ENCODE assay signal across 8 cellular contexts in the genomic region with DNA sequence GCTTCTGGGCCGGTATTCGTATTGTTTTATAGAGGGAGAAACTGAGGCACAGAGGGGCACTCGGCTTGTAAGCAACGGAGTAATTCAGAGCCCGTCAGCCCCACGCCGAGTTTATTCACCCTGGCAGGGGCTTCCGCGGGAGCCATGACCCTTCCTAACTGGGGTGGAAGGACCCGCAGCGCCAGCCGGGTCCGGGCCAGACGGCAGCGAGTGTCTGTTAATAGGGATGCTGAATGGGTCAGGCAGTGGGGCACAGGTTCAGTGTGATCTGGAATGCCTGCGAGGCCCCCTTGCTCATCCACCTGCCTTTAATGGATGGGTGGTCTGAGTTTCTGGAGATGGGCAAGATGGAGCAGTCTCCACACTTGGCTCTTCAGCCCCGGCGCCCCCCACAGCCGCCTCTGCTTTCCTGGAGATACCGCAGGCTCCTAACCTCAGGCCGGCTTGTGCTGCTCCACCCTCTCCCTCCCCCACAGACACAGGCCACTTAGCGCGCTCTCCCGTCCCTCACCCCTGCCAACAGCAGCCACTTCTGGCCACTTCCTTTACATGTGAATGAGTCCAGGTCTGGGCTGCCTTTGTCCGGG.
DNase-seq lines count a peak whose midpoint lies in the region; ATAC-seq and TF ChIP-seq lines count a peak whose summit lies in the region.

No MANE protein-coding gene starts in this region.

- peaks cover 75% of the 10 kb centered on the region for H3K27me3 Mint-ChIP-seq in brain

- no peak overlapping the region for H3K4me3 ChIP-seq in NB4 (ENCODE audit: low read depth, low read length)

- ATAC-seq in HG02884 (IDR thresholded peaks at IDR 0.05; ENCODE audit: unreplicated experiment) (no peak), GM19467 (IDR thresholded peaks at IDR 0.05; ENCODE audit: unreplicated experiment) (no peak)

- TF ChIP-seq CTCF in NB4 (IDR thresholded peaks at IDR 0.05; ENCODE audit: low read depth, low read length) (no peak), brain (conservative IDR thresholded peaks at IDR 0.05) (no peak)

- H3K9me3 Mint-ChIP-seq in brain, result peaks cover 0 to 10% (median 5%) of the 10 kb centered on the region in 5 experiments

- H3K27ac Mint-ChIP-seq in brain, result peak overlapping the region in 1 of 5 experiments; percentile 69

- peak overlapping the region; percentile 81 to 86 (median 83) for H3K4me3 Mint-ChIP-seq in brain

- H3K4me1 Mint-ChIP-seq in brain, result peaks cover 18% of the 10 kb centered on the region

- peaks cover 9% of the 10 kb centered on the region for H3K36me3 Mint-ChIP-seq in brain

- peak; percentile 38 for DNase-seq in Ammon's horn (ENCODE audit: low spot score)
- DNase-seq in NB4 (ENCODE audit: low read depth), result peak; percentile 79
- peak; percentile 24 for DNase-seq in midbrain (lab: John Stamatoyannopoulos, UW)
- DNase-seq in NCI-H146 treated with DMSO at 0.1 percent for 48 hours (lab: John Stamatoyannopoulos, UW; ENCODE audit: unreplicated experiment), result no peak
- DNase-seq in NCI-H226, result no peak

- TF ChIP-seq POLR2A in NB4 (IDR thresholded peaks at IDR 0.05; ENCODE audit: extremely low read depth, insufficient read length), result no peak

Comparison
In these comparisons a context has a peak if more than half of its experiments do, and no peak if none do; other contexts are left out.
1. DNase-seq: peak in Ammon's horn (single experiment), NB4 (single experiment) and midbrain (single experiment); none in NCI-H146 treated with DMSO at 0.1 percent for 48 hours (single experiment) and NCI-H226 (single experiment).